ENCODE assay signal across 8 cellular contexts in genomic region chr16:27202923-27203428, GRCh38. TPM values are rescaled to one million over a fixed set of nuclear protein-coding genes. Genes with fewer than 3 reads are reported as not detected.
A peak's percentile ranks its signal among the peaks of the same experiment; 100 is the strongest.
DNase-seq lines count a peak whose midpoint lies in the region; ATAC-seq and TF ChIP-seq lines count a peak whose summit lies in the region.

No MANE protein-coding gene starts in this region.

- peaks cover 53% of the 10 kb centered on the region for H3K4me1 Mint-ChIP-seq in activated CD8-positive, alpha-beta memory T cell treated with anti-CD3 and anti-CD28 coated beads, Interleukin-2, amount 10 ng/mL, durations not matched to agents 7 days and 5 days

- H3K27me3 Mint-ChIP-seq in activated CD8-positive, alpha-beta memory T cell treated with anti-CD3 and anti-CD28 coated beads, Interleukin-2, amount 10 ng/mL, durations not matched to agents 7 days and 5 days: no peaks in the 10 kb centered on the region

- WGBS in right lobe of liver (ENCODE audit: insufficient coverage, low coverage, low lambda C conversion rate, missing lambda C conversion rate): 27% methylated on average over 10 of the region's 11 CpGs
- 42 to 43% methylated on average over 10 to 11 of the region's 11 CpGs for WGBS in thyroid gland, 2 donors

- H3K4me3 Mint-ChIP-seq in activated CD8-positive, alpha-beta memory T cell treated with anti-CD3 and anti-CD28 coated beads, Interleukin-2, amount 10 ng/mL, durations not matched to agents 7 days and 5 days: peak overlapping the region; percentile 95

- CTCF ChIA-PET in activated CD8-positive, alpha-beta memory T cell treated with anti-CD3 and anti-CD28 coated beads, Interleukin-2, amount 10 ng/mL, durations not matched to agents 7 days and 5 days (lab: Charles Lee): interaction anchor here (1.1 to 6.6 kb wide), 8 partner anchors 9 to 170 kb away, joined by 3 to 41 read pairs (median 6); no protein-coding TSS in a partner anchor

- H3K9me3 ChIP-seq in right lobe of liver: no peaks in the 10 kb centered on the region
- no peaks in the 10 kb centered on the region for H3K9me3 ChIP-seq in thyroid gland

- H3K36me3 Mint-ChIP-seq in activated CD8-positive, alpha-beta memory T cell treated with anti-CD3 and anti-CD28 coated beads, Interleukin-2, amount 10 ng/mL, durations not matched to agents 7 days and 5 days: peaks cover 9% of the 10 kb centered on the region

- H3K27me3 ChIP-seq in right lobe of liver (no peaks in the 10 kb centered on the region), thyroid gland (no peaks in the 10 kb centered on the region)

- H3K4me1 ChIP-seq in right lobe of liver (peaks cover 0 to 29% (median 11%) of the 10 kb centered on the region in 4 donors), thyroid gland (peaks cover 10 to 22% of the 10 kb centered on the region in 2 donors)

- TF ChIP-seq POLR2A in right lobe of liver (IDR thresholded peaks at IDR 0.05): no peak
- no peak for TF ChIP-seq POLR2A in thyroid gland (IDR thresholded peaks at IDR 0.05)

- H3K4me3 ChIP-seq in astrocyte of the cerebellum (ENCODE audit: low read depth, low read length): peak overlapping the region; percentile 81
- peak overlapping the region; percentile 58 to 85 (median 67) for H3K4me3 ChIP-seq in right lobe of liver
- peak overlapping the region; percentile 24 to 56 (median 50) for H3K4me3 ChIP-seq in thyroid gland (replicated peaks in 1 of 3)

- in situ Hi-C loops in astrocyte of the cerebellum (cut with HindIII; ENCODE audit: low sequenced_read_pairs): no loop called here

- peak overlapping the region; percentile 100 for H3K27ac Mint-ChIP-seq in activated CD8-positive, alpha-beta memory T cell treated with anti-CD3 and anti-CD28 coated beads, Interleukin-2, amount 10 ng/mL, durations not matched to agents 7 days and 5 days

- peak overlapping the region; percentile 95 to 97 (median 96) for H3K27ac ChIP-seq in right lobe of liver
- peak overlapping the region; percentile 93 to 96 (median 96) for H3K27ac ChIP-seq in thyroid gland

- no peak for ATAC-seq in activated CD8-positive, alpha-beta memory T cell treated with anti-CD3 and anti-CD28 coated beads, Interleukin-2, amount 10 ng/mL, durations not matched to agents 7 days and 5 days
- ATAC-seq in right lobe of liver: no peak
- no peak for ATAC-seq in GM21390 (IDR thresholded peaks at IDR 0.05; ENCODE audit: unreplicated experiment)

- TF ChIP-seq CTCF in astrocyte of the cerebellum (IDR thresholded peaks at IDR 0.05; ENCODE audit: low read depth, low read length, missing control alignments) (no peak), right lobe of liver (IDR thresholded peaks at IDR 0.05) (no peak), thyroid gland (IDR thresholded peaks at IDR 0.05) (no peak)

- no peaks in the 10 kb centered on the region for H3K9me3 Mint-ChIP-seq in activated CD8-positive, alpha-beta memory T cell treated with anti-CD3 and anti-CD28 coated beads, Interleukin-2, amount 10 ng/mL, durations not matched to agents 7 days and 5 days (ENCODE audit: low read depth)

- intact Hi-C loops in right lobe of liver (cut with DNase I): no loop called here
- intact Hi-C loops in thyroid gland (cut with DNase I): loop anchor here (10.0 kb wide), 1 partner anchor 342 kb away; the partner anchor contains the start of gene GTF3C1

- DNase-seq in activated CD8-positive, alpha-beta memory T cell treated with anti-CD3 and anti-CD28 coated beads, Interleukin-2, amount 10 ng/mL, durations not matched to agents 7 days and 5 days: no peak
- DNase-seq in activated CD8-positive, alpha-beta memory T cell treated with anti-CD3 and anti-CD28 coated beads for 24 hours: no peak
- DNase-seq in astrocyte of the cerebellum (ENCODE audit: low read depth): no peak
- no peak for DNase-seq in right lobe of liver
- DNase-seq in thyroid gland: no peak
- DNase-seq in NCI-H1694 treated with DMSO at 0.1 percent for 48 hours (lab: John Stamatoyannopoulos, UW): no peak
- no peak for DNase-seq in activated CD4-positive, alpha-beta T cell treated with anti-CD3 and anti-CD28 coated beads for 4 hours

- H3K36me3 ChIP-seq in right lobe of liver (no peaks in the 10 kb centered on the region), thyroid gland (no peaks in the 10 kb centered on the region)

RNA-seq across cellular contexts. Expression of gene KDM8, which starts 0.3 kb away (rescaled TPM):
- 10 to 100 TPM; 14.8 to 18.2 TPM for total RNA-seq in activated CD8-positive, alpha-beta memory T cell treated with anti-CD3 and anti-CD28 coated beads, Interleukin-2, amount 10 ng/mL, durations not matched to agents 7 days and 5 days
- total RNA-seq in right lobe of liver: 100 to 1,000 TPM in 1 of 6 experiments, 10 to 100 TPM in 5; 11.2 to 153 (median 66.7) TPM
- total RNA-seq in thyroid gland: 10 to 100 TPM in 1 of 4 donors, 1 to 10 TPM in 3; 5.6 to 14.9 (median 9.6) TPM
